13 cellular contexts compared by ENCODE assay signal in genomic region chr2:197204855-197205254, GRCh38.
A peak's percentile ranks its signal among the peaks of the same experiment; 100 is the strongest.
DNase-seq lines count a peak whose midpoint lies in the region; ATAC-seq, FAIRE-seq and TF ChIP-seq lines count a peak whose summit lies in the region.
"Had no signal": no experiment of that assay in that cellular context is flagged by ENCODE, and none has a peak within 500 bp of the region (broad histone marks: within the 10 kb centered on the region; RNA-seq: fewer than 3 reads in every experiment).

No MANE protein-coding gene starts in this region.

- no peak for DNase-seq in activated CD4-positive, alpha-beta T cell treated with anti-CD3 and anti-CD28 coated beads, Interleukin-2, amount 10 ng/mL, durations not matched to agents 24 days and 14 days
- DNase-seq in activated CD4-positive, alpha-beta T cell treated with anti-CD3 and anti-CD28 coated beads, Interleukin-2, amount 50 U/mL, for 1 hour = no peak
- DNase-seq in right cardiac atrium (no peak), thoracic aorta (ENCODE audit: low spot score) (no peak), small intestine (no peak), endodermal cell (no peak), glutamatergic neuron (no peak)
- DNase-seq: activated CD4-positive, CD25-positive, alpha-beta regulatory T cell treated with anti-CD3 and anti-CD28 coated beads, Interleukin-2, amount 50 U/mL, for 72 hours; NCI-H446 treated with DMSO at 0.1 percent for 48 hours had no signal

- WGBS in right cardiac atrium = 53% methylated on average over 2 of the region's 2 CpGs
- 58 to 76% (median 62%) methylated on average over 2 of the region's 2 CpGs for WGBS in small intestine, 3 donors
- 72 to 90% methylated on average over 2 of the region's 2 CpGs for WGBS in endodermal cell (ENCODE audit: insufficient coverage in 1 of 2, insufficient read length in 1 of 2), 2 experiments

- FAIRE-seq in small intestine (lab: Jason Lieb, UNC) = no peak
- FAIRE-seq: A549 had no signal

- H3K27me3 ChIP-seq in right cardiac atrium (ENCODE audit: control insufficient read depth, insufficient read depth) = no peaks in the 10 kb centered on the region
- H3K27me3 ChIP-seq in thoracic aorta (replicated peaks; ENCODE audit: insufficient read depth) = no peaks in the 10 kb centered on the region
- H3K27me3 ChIP-seq in small intestine (ENCODE audit: control insufficient read depth in 2 of 2, insufficient read depth in 2 of 2, low read length in 2 of 2) = no peaks in the 10 kb centered on the region
- H3K27me3 ChIP-seq in endodermal cell (ENCODE audit: control insufficient read depth, insufficient read depth, low read length, poor library complexity, severe bottlenecking) = no peaks in the 10 kb centered on the region

- peaks cover 75% of the 10 kb centered on the region for H3K4me1 Mint-ChIP-seq in activated CD4-positive, alpha-beta T cell treated with anti-CD3 and anti-CD28 coated beads, Interleukin-2, amount 10 ng/mL, durations not matched to agents 24 days and 14 days
- H3K4me1 Mint-ChIP-seq in activated T-helper 17 cell treated with anti-CD3 and anti-CD28 coated beads, Interleukin-2, amount 50 U/mL, for 72 hours = peaks cover 79% of the 10 kb centered on the region
- H3K4me1 Mint-ChIP-seq in endodermal cell (peaks cover 9% of the 10 kb centered on the region), glutamatergic neuron (ENCODE audit: low read depth, unreplicated experiment) (no peaks in the 10 kb centered on the region)

- H3K9ac ChIP-seq in endodermal cell (ENCODE audit: extremely low read depth, low read length, poor library complexity, severe bottlenecking) = no peak overlapping the region

- no peaks in the 10 kb centered on the region for H3K27me3 Mint-ChIP-seq in activated CD4-positive, alpha-beta T cell treated with anti-CD3 and anti-CD28 coated beads, Interleukin-2, amount 10 ng/mL, durations not matched to agents 24 days and 14 days
- no peaks in the 10 kb centered on the region for H3K27me3 Mint-ChIP-seq in activated T-helper 17 cell treated with anti-CD3 and anti-CD28 coated beads, Interleukin-2, amount 50 U/mL, for 72 hours
- no peaks in the 10 kb centered on the region for H3K27me3 Mint-ChIP-seq in endodermal cell (ENCODE audit: insufficient read depth)
- H3K27me3 Mint-ChIP-seq in glutamatergic neuron (ENCODE audit: unreplicated experiment) = peaks cover 2% of the 10 kb centered on the region

- H3K36me3 ChIP-seq in thoracic aorta (no peaks in the 10 kb centered on the region), small intestine (ENCODE audit: control insufficient read depth in 2 of 2, insufficient read depth in 2 of 2, low read length in 2 of 2) (no peaks in the 10 kb centered on the region), endodermal cell (ENCODE audit: control insufficient read depth, insufficient read depth, low read length) (no peaks in the 10 kb centered on the region)

- H3K36me3 Mint-ChIP-seq in activated CD4-positive, alpha-beta T cell treated with anti-CD3 and anti-CD28 coated beads, Interleukin-2, amount 10 ng/mL, durations not matched to agents 24 days and 14 days (ENCODE audit: low read depth) = peaks cover 24% of the 10 kb centered on the region
- peaks cover 47% of the 10 kb centered on the region for H3K36me3 Mint-ChIP-seq in activated T-helper 17 cell treated with anti-CD3 and anti-CD28 coated beads, Interleukin-2, amount 50 U/mL, for 72 hours (ENCODE audit: low read depth)
- no peaks in the 10 kb centered on the region for H3K36me3 Mint-ChIP-seq in endodermal cell (ENCODE audit: low read depth)
- H3K36me3 Mint-ChIP-seq in glutamatergic neuron (ENCODE audit: unreplicated experiment) = no peaks in the 10 kb centered on the region

- intact Hi-C loops in activated CD4-positive, alpha-beta T cell treated with anti-CD3 and anti-CD28 coated beads, Interleukin-2, amount 10 ng/mL, durations not matched to agents 24 days and 14 days (cut with micrococcal nuclease) = loop anchor here (5.0 kb wide), 1 partner anchor 227 kb away; no protein-coding TSS in a partner anchor
- intact Hi-C loops in right cardiac atrium (cut with DNase I) = loop anchor here in 1 of 4 donors (10.0 kb wide), 1 partner anchor 50 kb away; no protein-coding TSS in a partner anchor

- H3K4me1 ChIP-seq in right cardiac atrium (ENCODE audit: control insufficient read depth, insufficient read depth, low read length) (peaks cover 3% of the 10 kb centered on the region), thoracic aorta (ENCODE audit: control insufficient read depth in 1 of 2, low read depth in 2 of 2) (peaks cover 58 to 72% of the 10 kb centered on the region in 2 donors), small intestine (ENCODE audit: control insufficient read depth in 2 of 2, insufficient read depth in 1 of 2, low read depth in 1 of 2, low read length in 1 of 2) (no peaks in the 10 kb centered on the region), endodermal cell (ENCODE audit: control insufficient read depth, insufficient read depth, low read length) (peaks cover 3% of the 10 kb centered on the region)

- no peaks in the 10 kb centered on the region for H3K9me3 Mint-ChIP-seq in activated CD4-positive, alpha-beta T cell treated with anti-CD3 and anti-CD28 coated beads, Interleukin-2, amount 10 ng/mL, durations not matched to agents 24 days and 14 days
- no peaks in the 10 kb centered on the region for H3K9me3 Mint-ChIP-seq in activated T-helper 17 cell treated with anti-CD3 and anti-CD28 coated beads, Interleukin-2, amount 50 U/mL, for 72 hours
- H3K9me3 Mint-ChIP-seq in endodermal cell = peaks cover 3% of the 10 kb centered on the region
- no peaks in the 10 kb centered on the region for H3K9me3 Mint-ChIP-seq in glutamatergic neuron (ENCODE audit: unreplicated experiment)

- H3K27ac Mint-ChIP-seq in activated CD4-positive, alpha-beta T cell treated with anti-CD3 and anti-CD28 coated beads, Interleukin-2, amount 10 ng/mL, durations not matched to agents 24 days and 14 days = peak overlapping the region; percentile 1
- H3K27ac Mint-ChIP-seq in activated T-helper 17 cell treated with anti-CD3 and anti-CD28 coated beads, Interleukin-2, amount 50 U/mL, for 72 hours = peak overlapping the region; percentile 85
- H3K27ac Mint-ChIP-seq in endodermal cell (no peak overlapping the region), glutamatergic neuron (ENCODE audit: unreplicated experiment) (no peak overlapping the region)

- H3K4me3 ChIP-seq in right cardiac atrium (ENCODE audit: low read length) = no peak overlapping the region
- H3K4me3 ChIP-seq in thoracic aorta = peak overlapping the region; percentile 45
- no peak overlapping the region for H3K4me3 ChIP-seq in small intestine (ENCODE audit: low read depth in 1 of 2, low read length in 2 of 2)
- H3K4me3 ChIP-seq in endodermal cell (ENCODE audit: low read length) = no peak overlapping the region
- H3K4me3 ChIP-seq: A549, smooth muscle cell had no signal

- H3K4me3 Mint-ChIP-seq in activated CD4-positive, alpha-beta T cell treated with anti-CD3 and anti-CD28 coated beads, Interleukin-2, amount 10 ng/mL, durations not matched to agents 24 days and 14 days = peak overlapping the region; percentile 73
- peak overlapping the region; percentile 76 for H3K4me3 Mint-ChIP-seq in activated T-helper 17 cell treated with anti-CD3 and anti-CD28 coated beads, Interleukin-2, amount 50 U/mL, for 72 hours
- H3K4me3 Mint-ChIP-seq in endodermal cell (no peak overlapping the region), glutamatergic neuron (ENCODE audit: unreplicated experiment) (no peak overlapping the region)

- H3K27ac ChIP-seq in right cardiac atrium (ENCODE audit: low read length) = no peak overlapping the region
- peak overlapping the region; percentile 32 to 68 for H3K27ac ChIP-seq in thoracic aorta
- peak overlapping the region in 1 of 2 donors; percentile 42 for H3K27ac ChIP-seq in small intestine (ENCODE audit: low read depth in 1 of 2, low read length in 1 of 2)
- no peak overlapping the region for H3K27ac ChIP-seq in endodermal cell (ENCODE audit: low read depth, low read length)
- H3K27ac ChIP-seq: A549, RWPE1 had no signal

- no peak for ATAC-seq in activated T-helper 17 cell treated with anti-CD3 and anti-CD28 coated beads, Interleukin-2, amount 50 U/mL, for 72 hours (replicated peaks)
- ATAC-seq in right cardiac atrium = peak; percentile 53 to 60
- ATAC-seq in thoracic aorta (ENCODE audit: insufficient number of reproducible peaks, low FRiP score, low read depth) = no peak
- ATAC-seq: A549 had no signal

- TF ChIP-seq CTCF in thoracic aorta (IDR thresholded peaks at IDR 0.05) (no peak), endodermal cell (conservative IDR thresholded peaks at IDR 0.05) (no peak), glutamatergic neuron (IDR thresholded peaks at IDR 0.05; ENCODE audit: partially characterized antibody, unreplicated experiment) (no peak)

- H3K9me3 ChIP-seq in right cardiac atrium (ENCODE audit: control insufficient read depth, low read length) = no peaks in the 10 kb centered on the region
- H3K9me3 ChIP-seq in thoracic aorta = no peaks in the 10 kb centered on the region
- H3K9me3 ChIP-seq in small intestine (ENCODE audit: control insufficient read depth, low read depth) = no peaks in the 10 kb centered on the region
- no peaks in the 10 kb centered on the region for H3K9me3 ChIP-seq in endodermal cell (ENCODE audit: control insufficient read depth, low read length)
- H3K9me3 ChIP-seq: A549 had no signal

Comparison
In these comparisons a context has a peak if more than half of its experiments do, and no peak if none do; other contexts are left out.
1. H3K27ac Mint-ChIP-seq: peak in activated CD4-positive, alpha-beta T cell treated with anti-CD3 and anti-CD28 coated beads, Interleukin-2, amount 10 ng/mL, durations not matched to agents 24 days and 14 days (single experiment) and activated T-helper 17 cell treated with anti-CD3 and anti-CD28 coated beads, Interleukin-2, amount 50 U/mL, for 72 hours (single experiment); none in endodermal cell (single experiment) and glutamatergic neuron (single experiment).
2. H3K4me3 Mint-ChIP-seq: peak in activated CD4-positive, alpha-beta T cell treated with anti-CD3 and anti-CD28 coated beads, Interleukin-2, amount 10 ng/mL, durations not matched to agents 24 days and 14 days (single experiment) and activated T-helper 17 cell treated with anti-CD3 and anti-CD28 coated beads, Interleukin-2, amount 50 U/mL, for 72 hours (single experiment); none in endodermal cell (single experiment) and glutamatergic neuron (single experiment).
3. ATAC-seq: peak in right cardiac atrium (2 of 2); none in activated T-helper 17 cell treated with anti-CD3 and anti-CD28 coated beads, Interleukin-2, amount 50 U/mL, for 72 hours (single experiment) and thoracic aorta (single experiment).
4. H3K27ac ChIP-seq: peak in thoracic aorta (2 of 2); none in right cardiac atrium (single experiment) and endodermal cell (single experiment).